ENCODE assay signal across 8 cellular contexts in the genomic region with DNA sequence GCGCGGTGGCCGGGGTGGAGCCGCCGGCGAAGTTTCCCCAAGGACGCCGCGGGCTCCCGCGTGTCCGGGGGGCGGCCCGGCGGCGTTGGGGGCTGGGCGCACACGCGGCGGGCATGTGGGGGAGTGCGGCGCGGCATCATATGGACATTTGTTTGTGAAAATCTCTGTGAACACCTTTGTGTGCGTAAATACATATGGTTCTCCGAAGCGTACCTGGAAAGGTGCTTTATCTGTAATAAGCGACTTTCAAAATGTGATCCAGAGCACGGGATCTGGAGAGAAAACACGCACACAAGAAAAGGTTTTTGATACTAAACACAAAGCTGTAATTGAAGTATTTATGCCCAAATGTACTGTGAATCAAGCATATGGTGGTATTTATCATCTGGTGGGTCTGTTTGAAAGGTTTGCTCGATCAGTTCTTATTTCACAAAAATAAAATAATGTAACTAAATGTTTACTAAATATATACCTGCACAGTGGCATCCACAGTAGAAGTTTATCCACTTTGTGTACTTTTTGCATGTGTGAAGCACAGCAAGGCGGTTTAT. TPM values are rescaled to one million over a fixed set of nuclear protein-coding genes. Genes with fewer than 3 reads are reported as not detected.
DNase-seq lines count a peak whose midpoint lies in the region; ATAC-seq, FAIRE-seq and TF ChIP-seq lines count a peak whose summit lies in the region.

No MANE protein-coding gene starts in this region.

- no peaks in the 10 kb centered on the region for H3K36me3 ChIP-seq in bronchial epithelial cell (ENCODE audit: control insufficient read depth, insufficient read depth, low read length)
- H3K36me3 ChIP-seq in mucosa of rectum (ENCODE audit: control insufficient read depth in 2 of 2, insufficient read depth in 2 of 2, low read length in 2 of 2): no peaks in the 10 kb centered on the region

- FAIRE-seq in D721Med (lab: Jason Lieb, UNC) (peak; percentile 21), bronchial epithelial cell (lab: Jason Lieb, UNC) (no peak)

- H3K4me3 ChIP-seq in bronchial epithelial cell (ENCODE audit: low read depth, low read length) (peak overlapping the region; percentile 86), mucosa of rectum (ENCODE audit: low read length in 2 of 2) (peak overlapping the region; percentile 76 to 82)

- ATAC-seq in HG03460 (IDR thresholded peaks at IDR 0.05; ENCODE audit: unreplicated experiment) (no peak), left colon (no peak)

- peak overlapping the region; percentile 68 to 86 for H3K9ac ChIP-seq in mucosa of rectum (ENCODE audit: low read depth in 1 of 2, low read length in 2 of 2)

- peak overlapping the region; percentile 98 to 99 for H3K27ac ChIP-seq in mucosa of rectum (ENCODE audit: low read depth in 2 of 2, low read length in 2 of 2)

- intact Hi-C loops in left colon (cut with DNase I, micrococcal nuclease): loop anchor here (5.0 to 10.0 kb wide), 2 partner anchors 143 to 159 kb away; no protein-coding TSS in a partner anchor

- TF ChIP-seq CTCF in D721Med (IDR thresholded peaks at IDR 0.05; ENCODE audit: insufficient read depth, missing control alignments) (no peak), bronchial epithelial cell (IDR thresholded peaks at IDR 0.05; ENCODE audit: insufficient read depth, low read length, severe bottlenecking) (no peak)

- H3K4me1 ChIP-seq in mucosa of rectum (ENCODE audit: control insufficient read depth in 2 of 2, insufficient read depth in 2 of 2, low read length in 2 of 2): peaks cover 26 to 45% of the 10 kb centered on the region in 2 donors

- DNase-seq in D721Med (ENCODE audit: insufficient read length, low spot score) (no peak), M059J (ENCODE audit: low read depth) (peak; percentile 25), bronchial epithelial cell (ENCODE audit: low read depth) (no peak), DMS114 treated with DMSO at 0.1 percent for 48 hours (lab: John Stamatoyannopoulos, UW; ENCODE audit: unreplicated experiment) (no peak), DMS153 (lab: John Stamatoyannopoulos, UW) (no peak), left colon (no peak)

- no peaks in the 10 kb centered on the region for H3K27me3 ChIP-seq in bronchial epithelial cell (ENCODE audit: control insufficient read depth, insufficient read depth, low read length)
- H3K27me3 ChIP-seq in mucosa of rectum (ENCODE audit: control insufficient read depth in 2 of 2, insufficient read depth in 2 of 2, low read length in 2 of 2): no peaks in the 10 kb centered on the region

- H3K9me3 ChIP-seq in mucosa of rectum (ENCODE audit: control insufficient read depth in 2 of 2, low read length in 2 of 2): no peaks in the 10 kb centered on the region

RNA-seq across cellular contexts. Expression of gene TBL1XR1, which starts 0.7 kb away (rescaled TPM):
- 92.8 and 117 TPM in 2 replicates for total RNA-seq in M059J (2014; rRNA removed; shearing (Covaris generic))
- 203 and 270 TPM in 2 replicates for total RNA-seq in bronchial epithelial cell
- 100 to 1,000 TPM; 165 to 186 TPM for total RNA-seq in left colon
